In the genomic region with DNA sequence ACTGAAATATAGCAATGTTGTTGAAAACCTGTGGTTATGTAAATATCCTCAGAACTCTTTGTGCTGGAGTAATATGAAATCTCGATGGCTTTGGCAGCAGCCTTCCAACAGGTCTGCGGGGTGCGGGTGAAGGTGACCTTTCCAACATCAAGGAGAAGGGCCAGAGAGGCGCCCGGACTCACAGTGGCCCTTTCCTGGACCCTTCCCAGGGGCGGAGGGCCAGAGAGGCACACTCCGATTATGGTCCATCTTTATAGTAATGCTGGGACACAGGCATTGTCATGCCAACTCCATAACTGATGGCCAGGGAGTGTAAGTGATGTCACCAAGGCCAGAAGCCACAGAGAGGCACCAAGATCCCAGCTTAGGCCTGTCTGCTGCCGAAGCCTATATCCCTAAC, we compare ENCODE assay signal across 15 cellular contexts. TPM values are rescaled to one million over a fixed set of nuclear protein-coding genes. Genes with fewer than 3 reads are reported as not detected.
"Had no signal": no experiment of that assay in that cellular context is flagged by ENCODE, and none has a peak within 500 bp of the region (broad histone marks: within the 10 kb centered on the region; RNA-seq: fewer than 3 reads in every experiment).

No MANE protein-coding gene starts in this region.

- H3K27me3 ChIP-seq: hepatocyte, uterus had no signal

- H3K27ac ChIP-seq: hepatocyte, WERI-Rb-1 had no signal

- H3K4me3 ChIP-seq: hepatocyte, uterus had no signal

- H3K4me3 Mint-ChIP-seq: activated CD8-positive, alpha-beta T cell treated with anti-CD3 and anti-CD28 coated beads, Interleukin-2, amount 10 ng/mL, durations not matched to agents 7 days and 5 days; activated naive CD4-positive, alpha-beta T cell treated with anti-CD3 and anti-CD28 coated beads, Interleukin-2, amount 10 ng/mL, durations not matched to agents 7 days and 5 days; endodermal cell; naive thymus-derived CD4-positive, alpha-beta T cell; stimulated activated naive CD8-positive, alpha-beta T cell treated with anti-CD3 and anti-CD28 coated beads, Interleukin-15, amount 100 ng/mL, for 72 hours; T-cell had no signal

- H3K9me3 Mint-ChIP-seq: activated naive CD4-positive, alpha-beta T cell treated with anti-CD3 and anti-CD28 coated beads, Interleukin-2, amount 10 ng/mL, durations not matched to agents 7 days and 5 days; endodermal cell; naive thymus-derived CD4-positive, alpha-beta T cell; stimulated activated naive CD8-positive, alpha-beta T cell treated with anti-CD3 and anti-CD28 coated beads, Interleukin-15, amount 100 ng/mL, for 72 hours; T-cell had no signal

- H3K36me3 ChIP-seq: uterus, WERI-Rb-1 had no signal

- H3K27me3 Mint-ChIP-seq: activated naive CD4-positive, alpha-beta T cell treated with anti-CD3 and anti-CD28 coated beads, Interleukin-2, amount 10 ng/mL, durations not matched to agents 7 days and 5 days; naive thymus-derived CD4-positive, alpha-beta T cell; progenitor cell of endocrine pancreas; stimulated activated naive CD8-positive, alpha-beta T cell treated with anti-CD3 and anti-CD28 coated beads, Interleukin-15, amount 100 ng/mL, for 72 hours; T-cell had no signal

- ATAC-seq: activated CD8-positive, alpha-beta T cell treated with anti-CD3 and anti-CD28 coated beads, Interleukin-2, amount 10 ng/mL, durations not matched to agents 7 days and 5 days; naive thymus-derived CD4-positive, alpha-beta T cell; stimulated activated naive CD8-positive, alpha-beta T cell treated with anti-CD3 and anti-CD28 coated beads, Interleukin-15, amount 100 ng/mL, for 72 hours; T-cell had no signal

- H3K9me3 ChIP-seq: uterus had no signal

- DNase-seq: activated CD4-positive, alpha-beta T cell treated with anti-CD3 and anti-CD28 coated beads for 48 hours; activated CD8-positive, alpha-beta T cell treated with anti-CD3 and anti-CD28 coated beads, Interleukin-2, amount 10 ng/mL, durations not matched to agents 7 days and 5 days; activated naive CD4-positive, alpha-beta T cell treated with anti-CD3 and anti-CD28 coated beads, Interleukin-2, amount 10 ng/mL, durations not matched to agents 7 days and 5 days; endodermal cell; erythroblast; naive thymus-derived CD4-positive, alpha-beta T cell; stimulated activated CD4-positive, alpha-beta T cell treated with anti-CD3 and anti-CD28 coated beads, Interleukin-2, amount 100 ng/mL, for 48 hours; stimulated activated naive CD8-positive, alpha-beta T cell treated with anti-CD3 and anti-CD28 coated beads, Interleukin-15, amount 100 ng/mL, for 72 hours; T-cell; T1000; uterus; WERI-Rb-1 had no signal

- H3K27ac Mint-ChIP-seq: activated CD8-positive, alpha-beta T cell treated with anti-CD3 and anti-CD28 coated beads, Interleukin-2, amount 10 ng/mL, durations not matched to agents 7 days and 5 days; activated naive CD4-positive, alpha-beta T cell treated with anti-CD3 and anti-CD28 coated beads, Interleukin-2, amount 10 ng/mL, durations not matched to agents 7 days and 5 days; progenitor cell of endocrine pancreas had no signal

RNA-seq across cellular contexts. Expression of a gene that starts 35.7 kb away (rescaled TPM):
- total RNA-seq: activated CD8-positive, alpha-beta T cell treated with anti-CD3 and anti-CD28 coated beads, Interleukin-2, amount 10 ng/mL, durations not matched to agents 7 days and 5 days; dermis microvascular lymphatic vessel endothelial cell had no signal
- polyA plus RNA-seq: naive thymus-derived CD4-positive, alpha-beta T cell had no signal
